ENCODE assay signal across 25 cellular contexts in the genomic region with DNA sequence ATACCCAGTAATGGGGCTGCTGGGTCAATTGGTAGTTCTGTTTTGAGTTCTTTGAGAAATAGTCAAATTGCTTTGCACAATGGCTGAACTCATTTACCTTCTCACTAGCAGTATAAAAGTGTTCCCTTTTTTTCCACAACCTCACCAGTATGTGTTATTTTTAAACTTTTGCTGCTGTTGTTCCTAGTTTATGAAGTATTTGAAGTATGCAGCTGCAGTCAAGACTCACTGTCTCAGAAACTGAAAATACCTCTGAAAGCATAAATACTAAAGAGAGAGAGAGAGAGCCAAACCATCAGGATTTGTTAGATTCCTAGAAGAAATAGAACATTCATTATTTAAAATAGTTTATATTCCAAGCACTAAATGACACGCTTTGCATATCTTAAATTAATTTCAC.
"Had no signal": no experiment of that assay in that cellular context is flagged by ENCODE, and none has a peak within 500 bp of the region (broad histone marks: within the 10 kb centered on the region; RNA-seq: fewer than 3 reads in every experiment).

No MANE protein-coding gene starts in this region.

- H3K4me1 ChIP-seq: spleen, uterus had no signal

- H3K27ac ChIP-seq: left ventricle myocardium inferior, ovary, spleen, tibial nerve, uterus had no signal

- DNase-seq: hypothalamus; immature natural killer cell; kidney; left colon; left ventricle myocardium inferior; midbrain; mucosa of descending colon; naive thymus-derived CD4-positive, alpha-beta T cell; ovary; right cardiac atrium; small intestine; spleen; stimulated activated CD4-positive, alpha-beta T cell treated with anti-CD3 and anti-CD28 coated beads, Interleukin-1b, Interleukin-23, amount 100 ng/mL, for 48 hours; stimulated activated CD4-positive, alpha-beta T cell treated with anti-CD3 and anti-CD28 coated beads, Interleukin-2, amount 100 ng/mL, for 48 hours; stimulated activated CD4-positive, alpha-beta T cell treated with anti-CD3 and anti-CD28 coated beads, Interleukin-4, amount 100 ng/mL, for 4 hours; stimulated activated CD8-positive, alpha-beta memory T cell treated with anti-CD3 and anti-CD28 coated beads, Interleukin-4, amount 100 ng/mL, for 48 hours; stimulated activated naive CD4-positive, alpha-beta T cell treated with Interleukin-2 at 50 U/mL for 16 hours; stimulated activated naive CD8-positive, alpha-beta T cell treated with anti-CD3 and anti-CD28 coated beads, Interleukin-15, amount 100 ng/mL, for 72 hours; substantia nigra; uterus had no signal

- ATAC-seq: left colon; mucosa of descending colon; naive thymus-derived CD4-positive, alpha-beta T cell; natural killer cell treated with Interleukin-12 subunit alpha and Interleukin-12 subunit beta and Interleukin-15 and Interleukin-18, amount 100 ng/mL, for 72 hours; right cardiac atrium; sciatic nerve; stimulated activated memory B cell treated with anti-CD40 and anti-IgM and Interleukin-4, amounts not matched to agents 10 μg/mL and 1 μg/mL and 100 μg/mL, for 72 hours; stimulated activated naive CD8-positive, alpha-beta T cell treated with anti-CD3 and anti-CD28 coated beads, Interleukin-15, amount 100 ng/mL, for 72 hours had no signal

- H3K27me3 ChIP-seq: ovary, spleen, tibial nerve, uterus had no signal

- H3K4me3 ChIP-seq: left ventricle myocardium inferior, lung, mucosa of descending colon, ovary, spleen, tibial nerve, uterus had no signal

- H3K36me3 ChIP-seq: left ventricle myocardium inferior, ovary, spleen, tibial nerve, uterus had no signal

- H3K9me3 ChIP-seq: left ventricle myocardium inferior, ovary, tibial nerve, uterus had no signal
